Comparison of ENCODE assay signal across 1 cellular context in the genomic region with DNA sequence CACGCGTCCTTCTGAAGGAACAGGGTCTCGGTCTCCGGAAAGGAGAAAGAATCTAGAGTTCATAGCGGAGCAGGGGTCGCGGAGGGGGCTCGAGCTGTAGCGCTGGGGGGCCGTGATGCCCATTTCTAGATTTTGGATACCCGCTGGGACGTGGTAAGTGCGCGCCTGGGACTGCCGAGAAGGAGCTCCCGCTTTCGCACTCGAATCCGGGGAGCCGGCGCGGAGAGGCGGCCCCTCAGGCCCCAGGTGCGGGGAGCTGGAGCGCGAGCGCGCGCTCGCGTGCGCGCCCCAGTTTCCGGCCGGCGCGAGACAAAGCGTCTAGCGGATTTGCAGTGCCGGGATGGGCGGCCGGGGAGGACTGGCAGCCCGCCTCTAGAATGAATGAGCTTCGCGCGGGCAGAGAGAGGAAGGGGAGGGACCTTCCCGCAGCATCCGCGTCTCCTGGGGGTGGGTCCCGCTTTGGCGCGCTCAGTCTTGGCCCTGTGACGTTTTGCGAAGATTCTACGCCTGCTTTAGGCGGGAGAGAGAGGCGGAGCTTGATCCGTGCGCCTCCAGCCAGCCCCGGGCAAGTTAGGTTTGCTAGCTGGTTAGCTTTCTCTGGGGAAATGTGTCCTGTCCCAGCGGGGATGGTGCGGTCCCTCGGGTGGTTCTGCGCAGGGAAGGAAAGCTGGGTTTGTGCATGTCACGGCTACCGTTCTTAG.
TF ChIP-seq lines count a peak whose summit lies in the region.

No MANE protein-coding gene starts in this region.

TF ChIP-seq in K562, 482 proteins besides CTCF, POLR2A, EP300 and RAD21 (continued from another document):
- TF ChIP-seq, protein P1, sequence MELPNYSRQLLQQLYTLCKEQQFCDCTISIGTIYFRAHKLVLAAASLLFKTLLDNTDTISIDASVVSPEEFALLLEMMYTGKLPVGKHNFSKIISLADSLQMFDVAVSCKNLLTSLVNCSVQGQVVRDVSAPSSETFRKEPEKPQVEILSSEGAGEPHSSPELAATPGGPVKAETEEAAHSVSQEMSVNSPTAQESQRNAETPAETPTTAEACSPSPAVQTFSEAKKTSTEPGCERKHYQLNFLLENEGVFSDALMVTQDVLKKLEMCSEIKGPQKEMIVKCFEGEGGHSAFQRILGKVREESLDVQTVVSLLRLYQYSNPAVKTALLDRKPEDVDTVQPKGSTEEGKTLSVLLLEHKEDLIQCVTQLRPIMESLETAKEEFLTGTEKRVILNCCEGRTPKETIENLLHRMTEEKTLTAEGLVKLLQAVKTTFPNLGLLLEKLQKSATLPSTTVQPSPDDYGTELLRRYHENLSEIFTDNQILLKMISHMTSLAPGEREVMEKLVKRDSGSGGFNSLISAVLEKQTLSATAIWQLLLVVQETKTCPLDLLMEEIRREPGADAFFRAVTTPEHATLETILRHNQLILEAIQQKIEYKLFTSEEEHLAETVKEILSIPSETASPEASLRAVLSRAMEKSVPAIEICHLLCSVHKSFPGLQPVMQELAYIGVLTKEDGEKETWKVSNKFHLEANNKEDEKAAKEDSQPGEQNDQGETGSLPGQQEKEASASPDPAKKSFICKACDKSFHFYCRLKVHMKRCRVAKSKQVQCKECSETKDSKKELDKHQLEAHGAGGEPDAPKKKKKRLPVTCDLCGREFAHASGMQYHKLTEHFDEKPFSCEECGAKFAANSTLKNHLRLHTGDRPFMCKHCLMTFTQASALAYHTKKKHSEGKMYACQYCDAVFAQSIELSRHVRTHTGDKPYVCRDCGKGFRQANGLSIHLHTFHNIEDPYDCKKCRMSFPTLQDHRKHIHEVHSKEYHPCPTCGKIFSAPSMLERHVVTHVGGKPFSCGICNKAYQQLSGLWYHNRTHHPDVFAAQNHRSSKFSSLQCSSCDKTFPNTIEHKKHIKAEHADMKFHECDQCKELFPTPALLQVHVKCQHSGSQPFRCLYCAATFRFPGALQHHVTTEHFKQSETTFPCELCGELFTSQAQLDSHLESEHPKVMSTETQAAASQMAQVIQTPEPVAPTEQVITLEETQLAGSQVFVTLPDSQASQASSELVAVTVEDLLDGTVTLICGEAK (IDR thresholded peaks at IDR 0.05), result peak; percentile 73
- TF ChIP-seq, protein P1 (CRISPR knock-in tag; IDR thresholded peaks at IDR 0.05), result no peak; the same call in 1 of the 2 replicates
- TF ChIP-seq NCOA2 (IDR thresholded peaks at IDR 0.05; ENCODE audit: partially characterized antibody in 2 of 2) (no peak), CC2D1A (IDR thresholded peaks at IDR 0.05) (0 out of 2 replicates have a peak, but pooled peaks have one; percentile 41), SRSF7 (optimal IDR thresholded peaks at IDR 0.05; ENCODE audit: low read depth, low read length) (no peak), NFIX (CRISPR knock-in tag; IDR thresholded peaks at IDR 0.05; ENCODE audit: low read depth) (no peak), NFE2L1 (tag; IDR thresholded peaks at IDR 0.05; ENCODE audit: borderline replicate concordance, low read depth) (no peak), TEAD4 (IDR thresholded peaks at IDR 0.05; ENCODE audit: low read length) (no peak; the same call in 1 of the 2 replicates), TEAD4 (CRISPR knock-in tag; IDR thresholded peaks at IDR 0.05; ENCODE audit: borderline replicate concordance) (no peak), GABPA (tag; conservative IDR thresholded peaks at IDR 0.05; ENCODE audit: low read depth) (peak; percentile 82), ZNF121 (CRISPR knock-in tag; conservative IDR thresholded peaks at IDR 0.05) (no peak), ZNF76 (CRISPR knock-in tag; IDR thresholded peaks at IDR 0.05; ENCODE audit: borderline replicate concordance) (no peak), CCNT2 (IDR thresholded peaks at IDR 0.05; ENCODE audit: borderline replicate concordance, extremely low read depth, insufficient read length, low read depth, low read length) (peak; percentile 59), SIX5 (IDR thresholded peaks at IDR 0.05; ENCODE audit: borderline replicate concordance in 1 of 2, insufficient read depth in 1 of 2, low read depth in 1 of 2, low read length in 2 of 2) (no peak), CCAR2 (IDR thresholded peaks at IDR 0.05; ENCODE audit: low read depth, low read length) (no peak), DIDO1 (tag; IDR thresholded peaks at IDR 0.05; ENCODE audit: low read depth) (no peak), SIN3A (IDR thresholded peaks at IDR 0.05; ENCODE audit: borderline replicate concordance in 2 of 2, control insufficient read depth in 1 of 2, low read depth in 2 of 2, low read length in 2 of 2) (peak; percentile 35 to 36; a peak in 1 of 4 replicates), ZFP36 (IDR thresholded peaks at IDR 0.05; ENCODE audit: low read depth, low read length, partially characterized antibody) (no peak), DACH1 (IDR thresholded peaks at IDR 0.05; ENCODE audit: partially characterized antibody) (no peak), ZNF785 (CRISPR knock-in tag; IDR thresholded peaks at IDR 0.05) (no peak), ZNF717 (CRISPR knock-in tag; IDR thresholded peaks at IDR 0.05) (no peak), ZNF707 (CRISPR knock-in tag; conservative IDR thresholded peaks at IDR 0.05) (no peak)
- TF ChIP-seq, protein P2, sequence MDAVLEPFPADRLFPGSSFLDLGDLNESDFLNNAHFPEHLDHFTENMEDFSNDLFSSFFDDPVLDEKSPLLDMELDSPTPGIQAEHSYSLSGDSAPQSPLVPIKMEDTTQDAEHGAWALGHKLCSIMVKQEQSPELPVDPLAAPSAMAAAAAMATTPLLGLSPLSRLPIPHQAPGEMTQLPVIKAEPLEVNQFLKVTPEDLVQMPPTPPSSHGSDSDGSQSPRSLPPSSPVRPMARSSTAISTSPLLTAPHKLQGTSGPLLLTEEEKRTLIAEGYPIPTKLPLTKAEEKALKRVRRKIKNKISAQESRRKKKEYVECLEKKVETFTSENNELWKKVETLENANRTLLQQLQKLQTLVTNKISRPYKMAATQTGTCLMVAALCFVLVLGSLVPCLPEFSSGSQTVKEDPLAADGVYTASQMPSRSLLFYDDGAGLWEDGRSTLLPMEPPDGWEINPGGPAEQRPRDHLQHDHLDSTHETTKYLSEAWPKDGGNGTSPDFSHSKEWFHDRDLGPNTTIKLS (IDR thresholded peaks at IDR 0.05; ENCODE audit: borderline replicate concordance, low read depth), result 0 out of 2 replicates have a peak, but pooled peaks have one; percentile 9
- TF ChIP-seq, protein P3, sequence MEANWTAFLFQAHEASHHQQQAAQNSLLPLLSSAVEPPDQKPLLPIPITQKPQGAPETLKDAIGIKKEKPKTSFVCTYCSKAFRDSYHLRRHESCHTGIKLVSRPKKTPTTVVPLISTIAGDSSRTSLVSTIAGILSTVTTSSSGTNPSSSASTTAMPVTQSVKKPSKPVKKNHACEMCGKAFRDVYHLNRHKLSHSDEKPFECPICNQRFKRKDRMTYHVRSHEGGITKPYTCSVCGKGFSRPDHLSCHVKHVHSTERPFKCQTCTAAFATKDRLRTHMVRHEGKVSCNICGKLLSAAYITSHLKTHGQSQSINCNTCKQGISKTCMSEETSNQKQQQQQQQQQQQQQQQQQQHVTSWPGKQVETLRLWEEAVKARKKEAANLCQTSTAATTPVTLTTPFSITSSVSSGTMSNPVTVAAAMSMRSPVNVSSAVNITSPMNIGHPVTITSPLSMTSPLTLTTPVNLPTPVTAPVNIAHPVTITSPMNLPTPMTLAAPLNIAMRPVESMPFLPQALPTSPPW (CRISPR knock-in tag; IDR thresholded peaks at IDR 0.05), result peak; percentile 9; the same call in 1 of the 2 replicates
- TF ChIP-seq, protein P4, sequence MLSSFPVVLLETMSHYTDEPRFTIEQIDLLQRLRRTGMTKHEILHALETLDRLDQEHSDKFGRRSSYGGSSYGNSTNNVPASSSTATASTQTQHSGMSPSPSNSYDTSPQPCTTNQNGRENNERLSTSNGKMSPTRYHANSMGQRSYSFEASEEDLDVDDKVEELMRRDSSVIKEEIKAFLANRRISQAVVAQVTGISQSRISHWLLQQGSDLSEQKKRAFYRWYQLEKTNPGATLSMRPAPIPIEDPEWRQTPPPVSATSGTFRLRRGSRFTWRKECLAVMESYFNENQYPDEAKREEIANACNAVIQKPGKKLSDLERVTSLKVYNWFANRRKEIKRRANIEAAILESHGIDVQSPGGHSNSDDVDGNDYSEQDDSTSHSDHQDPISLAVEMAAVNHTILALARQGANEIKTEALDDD (IDR thresholded peaks at IDR 0.05), result peak; percentile 97
- TF ChIP-seq, protein P5, sequence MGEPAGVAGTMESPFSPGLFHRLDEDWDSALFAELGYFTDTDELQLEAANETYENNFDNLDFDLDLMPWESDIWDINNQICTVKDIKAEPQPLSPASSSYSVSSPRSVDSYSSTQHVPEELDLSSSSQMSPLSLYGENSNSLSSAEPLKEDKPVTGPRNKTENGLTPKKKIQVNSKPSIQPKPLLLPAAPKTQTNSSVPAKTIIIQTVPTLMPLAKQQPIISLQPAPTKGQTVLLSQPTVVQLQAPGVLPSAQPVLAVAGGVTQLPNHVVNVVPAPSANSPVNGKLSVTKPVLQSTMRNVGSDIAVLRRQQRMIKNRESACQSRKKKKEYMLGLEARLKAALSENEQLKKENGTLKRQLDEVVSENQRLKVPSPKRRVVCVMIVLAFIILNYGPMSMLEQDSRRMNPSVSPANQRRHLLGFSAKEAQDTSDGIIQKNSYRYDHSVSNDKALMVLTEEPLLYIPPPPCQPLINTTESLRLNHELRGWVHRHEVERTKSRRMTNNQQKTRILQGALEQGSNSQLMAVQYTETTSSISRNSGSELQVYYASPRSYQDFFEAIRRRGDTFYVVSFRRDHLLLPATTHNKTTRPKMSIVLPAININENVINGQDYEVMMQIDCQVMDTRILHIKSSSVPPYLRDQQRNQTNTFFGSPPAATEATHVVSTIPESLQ (CRISPR knock-in tag; IDR thresholded peaks at IDR 0.05), result 0 out of 2 replicates have a peak, but pooled peaks have one; percentile 61
- TF ChIP-seq, protein P6, sequence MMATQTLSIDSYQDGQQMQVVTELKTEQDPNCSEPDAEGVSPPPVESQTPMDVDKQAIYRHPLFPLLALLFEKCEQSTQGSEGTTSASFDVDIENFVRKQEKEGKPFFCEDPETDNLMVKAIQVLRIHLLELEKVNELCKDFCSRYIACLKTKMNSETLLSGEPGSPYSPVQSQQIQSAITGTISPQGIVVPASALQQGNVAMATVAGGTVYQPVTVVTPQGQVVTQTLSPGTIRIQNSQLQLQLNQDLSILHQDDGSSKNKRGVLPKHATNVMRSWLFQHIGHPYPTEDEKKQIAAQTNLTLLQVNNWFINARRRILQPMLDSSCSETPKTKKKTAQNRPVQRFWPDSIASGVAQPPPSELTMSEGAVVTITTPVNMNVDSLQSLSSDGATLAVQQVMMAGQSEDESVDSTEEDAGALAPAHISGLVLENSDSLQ (IDR thresholded peaks at IDR 0.05), result peak; percentile 92
- TF ChIP-seq, protein P7, sequence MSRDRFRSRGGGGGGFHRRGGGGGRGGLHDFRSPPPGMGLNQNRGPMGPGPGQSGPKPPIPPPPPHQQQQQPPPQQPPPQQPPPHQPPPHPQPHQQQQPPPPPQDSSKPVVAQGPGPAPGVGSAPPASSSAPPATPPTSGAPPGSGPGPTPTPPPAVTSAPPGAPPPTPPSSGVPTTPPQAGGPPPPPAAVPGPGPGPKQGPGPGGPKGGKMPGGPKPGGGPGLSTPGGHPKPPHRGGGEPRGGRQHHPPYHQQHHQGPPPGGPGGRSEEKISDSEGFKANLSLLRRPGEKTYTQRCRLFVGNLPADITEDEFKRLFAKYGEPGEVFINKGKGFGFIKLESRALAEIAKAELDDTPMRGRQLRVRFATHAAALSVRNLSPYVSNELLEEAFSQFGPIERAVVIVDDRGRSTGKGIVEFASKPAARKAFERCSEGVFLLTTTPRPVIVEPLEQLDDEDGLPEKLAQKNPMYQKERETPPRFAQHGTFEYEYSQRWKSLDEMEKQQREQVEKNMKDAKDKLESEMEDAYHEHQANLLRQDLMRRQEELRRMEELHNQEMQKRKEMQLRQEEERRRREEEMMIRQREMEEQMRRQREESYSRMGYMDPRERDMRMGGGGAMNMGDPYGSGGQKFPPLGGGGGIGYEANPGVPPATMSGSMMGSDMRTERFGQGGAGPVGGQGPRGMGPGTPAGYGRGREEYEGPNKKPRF (IDR thresholded peaks at IDR 0.05; ENCODE audit: low read depth, low read length), result no peak
TF ChIP-seq in K562: peak in this region for 89.
